Comparison of ENCODE assay signal across 26 cellular contexts in genomic region chr22:25149014-25149413, GRCh38. TPM values are rescaled to one million over a fixed set of nuclear protein-coding genes. Genes with fewer than 3 reads are reported as not detected.
DNase-seq lines count a peak whose midpoint lies in the region; ATAC-seq and TF ChIP-seq lines count a peak whose summit lies in the region.
"Had no signal": no experiment of that assay in that cellular context is flagged by ENCODE, and none has a peak within 500 bp of the region (broad histone marks: within the 10 kb centered on the region; RNA-seq: fewer than 3 reads in every experiment).

No MANE protein-coding gene starts in this region.

- intact Hi-C loops in left ventricle myocardium inferior (cut with micrococcal nuclease) (no loop called here), Right ventricle myocardium superior (cut with DNase I) (no loop called here), esophagus muscularis mucosa (cut with DNase I) (no loop called here), gastrocnemius medialis (cut with DNase I; ENCODE audit: low total_unique reads) (no loop called here)

- 86% methylated on average over 6 of the region's 6 CpGs for WGBS in esophagus muscularis mucosa

- no peak for TF ChIP-seq EP300 in esophagus muscularis mucosa (IDR thresholded peaks at IDR 0.05)

- no peak for DNase-seq in left ventricle myocardium inferior
- no peak for DNase-seq in Right ventricle myocardium superior
- DNase-seq in esophagus muscularis mucosa (ENCODE audit: extremely low spot score): no peak
- DNase-seq in gastrocnemius medialis: no peak
- DNase-seq in omental fat pad (ENCODE audit: low spot score): no peak
- DNase-seq in NCI-H1436 treated with DMSO at 0.1 percent for 48 hours (lab: John Stamatoyannopoulos, UW): no peak
- DNase-seq: 8988T; AML-193; C1 segment of cervical spinal cord; Calu3; CD8-positive, alpha-beta memory T cell; DMS153; GM23248; Karpas-422; MV-4-11; NCI-H1694; NCI-H2081 treated with DMSO at 0.1 percent for 48 hours; NCI-H446; NCI-H526; PC-3 had no signal

- TF ChIP-seq CTCF in left ventricle myocardium inferior (IDR thresholded peaks at IDR 0.05; ENCODE audit: borderline replicate concordance) (no peak), esophagus muscularis mucosa (IDR thresholded peaks at IDR 0.05) (no peak), gastrocnemius medialis (IDR thresholded peaks at IDR 0.05 in 4 of 5, conservative IDR thresholded peaks at IDR 0.05 in 1 of 5) (no peak), omental fat pad (IDR thresholded peaks at IDR 0.05) (no peak)

- H3K27ac ChIP-seq in left ventricle myocardium inferior (replicated peaks): peak overlapping the region; percentile 18
- peak overlapping the region in 3 of 4 donors; percentile 45 to 78 (median 47) for H3K27ac ChIP-seq in esophagus muscularis mucosa (replicated peaks in 1 of 4)
- peak overlapping the region; percentile 49 to 70 (median 66) for H3K27ac ChIP-seq in gastrocnemius medialis
- H3K27ac ChIP-seq: GM23248 had no signal

- H3K36me3 ChIP-seq in left ventricle myocardium inferior (no peaks in the 10 kb centered on the region), esophagus muscularis mucosa (no peaks in the 10 kb centered on the region), gastrocnemius medialis (no peaks in the 10 kb centered on the region)
- H3K36me3 ChIP-seq: HAP-1 had no signal

- H3K4me3 ChIP-seq in left ventricle myocardium inferior: no peak overlapping the region
- no peak overlapping the region for H3K4me3 ChIP-seq in esophagus muscularis mucosa
- H3K4me3 ChIP-seq in gastrocnemius medialis: no peak overlapping the region
- H3K4me3 ChIP-seq: GM23248, HAP-1 had no signal

- no peak for TF ChIP-seq POLR2A in esophagus muscularis mucosa (IDR thresholded peaks at IDR 0.05; ENCODE audit: low read depth)
- TF ChIP-seq POLR2A in gastrocnemius medialis (IDR thresholded peaks at IDR 0.05): no peak

- in situ Hi-C loops in gastrocnemius medialis (cut with MboI; ENCODE audit: low sequenced_read_pairs in 4 of 4): no loop called here

- no peak for ATAC-seq in Right ventricle myocardium superior (ENCODE audit: poor library complexity)
- no peak for ATAC-seq in gastrocnemius medialis
- no peak for ATAC-seq in HG02759 (IDR thresholded peaks at IDR 0.05; ENCODE audit: unreplicated experiment)
- no peak for ATAC-seq in HG03039 (IDR thresholded peaks at IDR 0.05; ENCODE audit: unreplicated experiment)
- ATAC-seq in omental fat pad (ENCODE audit: low FRiP score): no peak
- ATAC-seq: PC-3 had no signal

- H3K4me1 ChIP-seq in left ventricle myocardium inferior: peaks cover 47% of the 10 kb centered on the region
- H3K4me1 ChIP-seq in esophagus muscularis mucosa: peaks cover 25 to 62% (median 52%) of the 10 kb centered on the region in 4 donors
- peaks cover 12 to 43% of the 10 kb centered on the region in 2 donors for H3K4me1 ChIP-seq in gastrocnemius medialis
- H3K4me1 ChIP-seq: HAP-1 had no signal

- no peaks in the 10 kb centered on the region for H3K9me3 ChIP-seq in left ventricle myocardium inferior (replicated peaks)
- H3K9me3 ChIP-seq in esophagus muscularis mucosa: no peaks in the 10 kb centered on the region
- H3K9me3 ChIP-seq in gastrocnemius medialis: no peaks in the 10 kb centered on the region
- H3K9me3 ChIP-seq: HAP-1 had no signal

- no peaks in the 10 kb centered on the region for H3K27me3 ChIP-seq in left ventricle myocardium inferior (ENCODE audit: low read depth)
- H3K27me3 ChIP-seq in esophagus muscularis mucosa: no peaks in the 10 kb centered on the region
- H3K27me3 ChIP-seq in gastrocnemius medialis: no peaks in the 10 kb centered on the region

RNA-seq across cellular contexts. Expression of gene CRYBB3, which starts 50.6 kb away (rescaled TPM):
- total RNA-seq in left ventricle myocardium inferior (not detected), Right ventricle myocardium superior (not detected), esophagus muscularis mucosa (not detected), gastrocnemius medialis (not detected), omental fat pad (not detected)
- total RNA-seq: G401, GM23248, M059J, RPMI7951 had no signal
